Comparison of ENCODE assay signal across 8 cellular contexts in genomic region chr15:76931397-76932089, GRCh38. TPM values are rescaled to one million over a fixed set of nuclear protein-coding genes. Genes with fewer than 3 reads are reported as not detected.
DNase-seq lines count a peak whose midpoint lies in the region; ATAC-seq and TF ChIP-seq lines count a peak whose summit lies in the region.

Gene RCN2 (plus strand): TSS chr15:76931749. CDS start chr15:76931842, 93 bp downstream.

- ATAC-seq in GM21360 (IDR thresholded peaks at IDR 0.05; ENCODE audit: unreplicated experiment) (peak; percentile 96), lung (ENCODE audit: insufficient read depth, low FRiP score) (peak; percentile 100)

- H3K36me3 ChIP-seq in lung (ENCODE audit: control insufficient read depth in 2 of 2, insufficient read depth in 2 of 2, low read length in 2 of 2), result peaks cover 5 to 14% of the 10 kb centered on the region in 2 donors

- peaks cover 0 to 2% of the 10 kb centered on the region in 2 donors for H3K4me1 ChIP-seq in lung (ENCODE audit: control insufficient read depth in 2 of 2, insufficient read depth in 2 of 2, low read length in 2 of 2)

- H3K9me3 ChIP-seq in lung (ENCODE audit: control insufficient read depth in 2 of 2, insufficient read depth in 1 of 2, low read length in 1 of 2), result no peaks in the 10 kb centered on the region

- H3K27me3 ChIP-seq in lung (ENCODE audit: control insufficient read depth, insufficient read depth), result no peaks in the 10 kb centered on the region

- DNase-seq in COLO829 (ENCODE audit: low spot score) (peak; percentile 48), HT-29 (ENCODE audit: low spot score) (peak; percentile 98), lung (ENCODE audit: low spot score) (peak; percentile 94)
- peak; percentile 95 for DNase-seq in NK-92 treated with Interleukin-12 subunit alpha and Interleukin-12 subunit beta, amount 100 ng/mL, for 24 hours (lab: John Stamatoyannopoulos, UW)
- peak; percentile 94 for DNase-seq in activated CD8-positive, alpha-beta memory T cell treated with anti-CD3 and anti-CD28 coated beads for 24 hours
- peak; percentile 89 for DNase-seq in effector CD4-positive, alpha-beta T cell
- peak; percentile 83 to 95 (median 85) for DNase-seq in stimulated activated CD4-positive, alpha-beta T cell treated with anti-CD3 and anti-CD28 coated beads, TNF-alpha, amount 100 ng/mL, for 24 hours (ENCODE audit: low read depth in 3 of 3)

- WGBS in lung, 2 donors, result 0% methylated on average over 82 to 90 of the region's 90 CpGs

- H3K27ac ChIP-seq in lung (ENCODE audit: low read depth in 1 of 2, low read length in 1 of 2), result peak within 1 kb of the TSS; percentile 72 to 93

- peak within 1 kb of the TSS; percentile 76 for H3K4me3 ChIP-seq in lung

- no peak for TF ChIP-seq CTCF in lung (IDR thresholded peaks at IDR 0.05; ENCODE audit: control extremely low read depth, extremely low read depth)

RNA-seq across cellular contexts. Expression of gene RCN2, which starts in this region (rescaled TPM):
- total RNA-seq in HT-29 (2014; rRNA removed; shearing (Covaris generic)), result 50.5 and 56.7 TPM in 2 replicates
- 10 to 100 TPM; 34.9 to 66.1 TPM for total RNA-seq in lung
- 10 to 100 TPM; 28.7 to 33.4 TPM for polyA plus RNA-seq in lung

Comparison
In these comparisons a context has a peak if more than half of its experiments do, and no peak if none do; other contexts are left out.
1. Peak in every context shown above with its lines: DNase-seq, ATAC-seq, H3K4me3 ChIP-seq and H3K27ac ChIP-seq.
2. DNase-seq: peak in every context shown above with its lines; median percentile 98 in HT-29; 95 in NK-92 treated with Interleukin-12 subunit alpha and Interleukin-12 subunit beta, amount 100 ng/mL, for 24 hours; 94 in activated CD8-positive, alpha-beta memory T cell treated with anti-CD3 and anti-CD28 coated beads for 24 hours; 94 in lung; 89 in effector CD4-positive, alpha-beta T cell; 85 in stimulated activated CD4-positive, alpha-beta T cell treated with anti-CD3 and anti-CD28 coated beads, TNF-alpha, amount 100 ng/mL, for 24 hours; 48 in COLO829.